In genomic region chr4:151434183-151434860, GRCh38 we compare ENCODE assay signal across 16 cellular contexts. TPM values are rescaled to one million over a fixed set of nuclear protein-coding genes. Genes with fewer than 3 reads are reported as not detected.
A peak's percentile ranks its signal among the peaks of the same experiment; 100 is the strongest.
DNase-seq lines count a peak whose midpoint lies in the region; ATAC-seq, FAIRE-seq and TF ChIP-seq lines count a peak whose summit lies in the region.
"Had no signal": no experiment of that assay in that cellular context is flagged by ENCODE, and none has a peak within 500 bp of the region (broad histone marks: within the 10 kb centered on the region; RNA-seq: fewer than 3 reads in every experiment).

No MANE protein-coding gene starts in this region.

- H3K4me3 ChIP-seq in adipocyte (ENCODE audit: low read length) (no peak overlapping the region), fibroblast of villous mesenchyme (ENCODE audit: low read depth, low read length) (no peak overlapping the region)

- FAIRE-seq in H54 (lab: Jason Lieb, UNC): peak; percentile 6
- FAIRE-seq in urothelium cell line (lab: Jason Lieb, UNC): no peak

- no peak for DNase-seq in H54 (ENCODE audit: insufficient read length, low spot score)
- peak; percentile 65 for DNase-seq in adipocyte (ENCODE audit: low read depth)
- DNase-seq in fibroblast of villous mesenchyme (ENCODE audit: low read depth): peak; percentile 26
- peak; percentile 12 for DNase-seq in urothelium cell line (ENCODE audit: low spot score)
- DNase-seq in GOT3 (lab: John Stamatoyannopoulos, UW): no peak
- no peak for DNase-seq in epidermal melanocyte (ENCODE audit: insufficient read length, low spot score)
- DNase-seq: activated T-cell treated with anti-CD3 and anti-CD28 coated beads, Interleukin-2, amount 50 U/mL, for 72 hours; effector CD4-positive, alpha-beta T cell; glutamatergic neuron; H7; NCI-H2081; NCI-H82; SHP77; stimulated activated CD4-positive, alpha-beta T cell treated with anti-CD3 and anti-CD28 coated beads, Interleukin-4, amount 100 ng/mL, for 1 hour had no signal

- ATAC-seq in GM18907 (IDR thresholded peaks at IDR 0.05; ENCODE audit: unreplicated experiment): no peak
- ATAC-seq: activated T-cell treated with anti-CD3 and anti-CD28 coated beads, Interleukin-2, amount 50 U/mL, for 72 hours; stimulated activated effector memory CD8-positive, alpha-beta T cell treated with anti-CD3 and anti-CD28 coated beads, Interleukin-12 subunit alpha, Interleukin-12 subunit beta, amount 100 ng/mL, for 72 hours had no signal

- no peak for TF ChIP-seq POLR2A in H54 (IDR thresholded peaks at IDR 0.05; ENCODE audit: low read depth, low read length)

- no peaks in the 10 kb centered on the region for H3K36me3 ChIP-seq in adipocyte (ENCODE audit: control insufficient read depth, insufficient read depth, low read length, severe bottlenecking)

- TF ChIP-seq CTCF in fibroblast of villous mesenchyme (IDR thresholded peaks at IDR 0.05; ENCODE audit: insufficient read depth, low read depth, low read length): no peak

- no peak overlapping the region for H3K9ac ChIP-seq in adipocyte (ENCODE audit: low read length)

- H3K27me3 ChIP-seq in adipocyte (replicated peaks; ENCODE audit: control insufficient read depth, insufficient read depth, low read length): no peaks in the 10 kb centered on the region

- peaks cover 14% of the 10 kb centered on the region for H3K4me1 ChIP-seq in adipocyte (ENCODE audit: control insufficient read depth, insufficient read depth, low read length)

- H3K9me3 ChIP-seq in adipocyte (ENCODE audit: control insufficient read depth, low read length): no peaks in the 10 kb centered on the region

RNA-seq across cellular contexts. Expression of gene FHIP1A, which starts 25.3 kb away (rescaled TPM):
- total RNA-seq in fibroblast of villous mesenchyme: under 0.01 and 0.32 TPM in 2 replicates

Comparison
In these comparisons a context has a peak if more than half of its experiments do, and no peak if none do; other contexts are left out.
1. DNase-seq: peak in adipocyte (single experiment), fibroblast of villous mesenchyme (single experiment) and urothelium cell line (single experiment); none in H54 (single experiment), GOT3 (single experiment) and epidermal melanocyte (single experiment).